ENCODE assay signal across 15 cellular contexts in genomic region chr3:128296469-128297251, GRCh38.
A peak's percentile ranks its signal among the peaks of the same experiment; 100 is the strongest.
DNase-seq lines count a peak whose midpoint lies in the region; ATAC-seq and TF ChIP-seq lines count a peak whose summit lies in the region.
"Had no signal": no experiment of that assay in that cellular context is flagged by ENCODE, and none has a peak within 500 bp of the region (broad histone marks: within the 10 kb centered on the region; RNA-seq: fewer than 3 reads in every experiment).

No MANE protein-coding gene starts in this region.

- H3K9me3 ChIP-seq in CD4-positive, alpha-beta T cell (ENCODE audit: control insufficient read depth, low read length), result no peaks in the 10 kb centered on the region
- no peaks in the 10 kb centered on the region for H3K9me3 ChIP-seq in naive thymus-derived CD4-positive, alpha-beta T cell (ENCODE audit: control insufficient read depth in 2 of 3, low read length in 3 of 3)
- H3K9me3 ChIP-seq: sigmoid colon had no signal

- H3K27ac ChIP-seq in CD4-positive, alpha-beta T cell (ENCODE audit: low read depth, low read length), result no peak overlapping the region
- peak overlapping the region; percentile 77 for H3K27ac ChIP-seq in naive thymus-derived CD4-positive, alpha-beta T cell (ENCODE audit: low read depth, low read length)
- H3K27ac ChIP-seq: neural progenitor cell, sigmoid colon had no signal

- no peak for ATAC-seq in CD4-positive, alpha-beta T cell (ENCODE audit: poor library complexity)
- ATAC-seq in activated naive CD8-positive, alpha-beta T cell treated with anti-CD3 and anti-CD28 coated beads, Interleukin-2, amount 10 ng/mL, durations not matched to agents 7 days and 5 days (ENCODE audit: low read depth), result no peak
- ATAC-seq in naive thymus-derived CD4-positive, alpha-beta T cell, result no peak
- no peak for ATAC-seq in GM19023 (IDR thresholded peaks at IDR 0.05; ENCODE audit: unreplicated experiment)

- no peak for TF ChIP-seq CTCF in CD4-positive, alpha-beta T cell (IDR thresholded peaks at IDR 0.05)

- in situ Hi-C loops in G401 (cut with HindIII; ENCODE audit: low sequenced_read_pairs), result no loop called here

- peaks cover 73% of the 10 kb centered on the region for H3K4me1 Mint-ChIP-seq in CD4-positive, alpha-beta T cell (ENCODE audit: low read depth)
- H3K4me1 Mint-ChIP-seq in activated naive CD8-positive, alpha-beta T cell treated with anti-CD3 and anti-CD28 coated beads, Interleukin-2, amount 10 ng/mL, durations not matched to agents 7 days and 5 days, result peaks cover 16% of the 10 kb centered on the region
- H3K4me1 Mint-ChIP-seq in naive thymus-derived CD4-positive, alpha-beta T cell, result peaks cover 30 to 94% (median 76%) of the 10 kb centered on the region in 7 donors
- H3K4me1 Mint-ChIP-seq: neural progenitor cell had no signal

- intact Hi-C loops in CD4-positive, alpha-beta T cell (cut with DNase I, micrococcal nuclease), result no loop called here
- intact Hi-C loops in naive thymus-derived CD4-positive, alpha-beta T cell (cut with micrococcal nuclease), result no loop called here

- H3K4me3 ChIP-seq in naive thymus-derived CD4-positive, alpha-beta T cell (ENCODE audit: low read length), result no peak overlapping the region
- H3K4me3 ChIP-seq: neural progenitor cell, sigmoid colon had no signal

- H3K4me3 Mint-ChIP-seq in CD4-positive, alpha-beta T cell, result peak overlapping the region; percentile 59
- no peak overlapping the region for H3K4me3 Mint-ChIP-seq in activated naive CD8-positive, alpha-beta T cell treated with anti-CD3 and anti-CD28 coated beads, Interleukin-2, amount 10 ng/mL, durations not matched to agents 7 days and 5 days
- H3K4me3 Mint-ChIP-seq in naive thymus-derived CD4-positive, alpha-beta T cell, result peak overlapping the region in 8 of 10 donors; percentile 52 to 85 (median 62)
- H3K4me3 Mint-ChIP-seq: IgD-negative memory B cell, neural progenitor cell had no signal

- H3K27me3 Mint-ChIP-seq in CD4-positive, alpha-beta T cell, result no peaks in the 10 kb centered on the region
- no peaks in the 10 kb centered on the region for H3K27me3 Mint-ChIP-seq in activated naive CD8-positive, alpha-beta T cell treated with anti-CD3 and anti-CD28 coated beads, Interleukin-2, amount 10 ng/mL, durations not matched to agents 7 days and 5 days
- no peaks in the 10 kb centered on the region for H3K27me3 Mint-ChIP-seq in naive thymus-derived CD4-positive, alpha-beta T cell
- H3K27me3 Mint-ChIP-seq: IgD-negative memory B cell had no signal

- CTCF ChIA-PET in CD4-positive, alpha-beta T cell (lab: Charles Lee), result no interaction called here
- CTCF ChIA-PET in naive thymus-derived CD4-positive, alpha-beta T cell (lab: Charles Lee), result interaction anchor here (1.1 to 6.4 kb wide), 3 partner anchors 10 to 25 kb away, joined by 3 to 36 read pairs (median 26); no protein-coding TSS in a partner anchor

- H3K36me3 Mint-ChIP-seq in CD4-positive, alpha-beta T cell (ENCODE audit: low read depth), result peaks cover 31% of the 10 kb centered on the region
- H3K36me3 Mint-ChIP-seq in activated naive CD8-positive, alpha-beta T cell treated with anti-CD3 and anti-CD28 coated beads, Interleukin-2, amount 10 ng/mL, durations not matched to agents 7 days and 5 days, result peaks cover 6% of the 10 kb centered on the region
- H3K36me3 Mint-ChIP-seq in naive thymus-derived CD4-positive, alpha-beta T cell, result peaks cover 0 to 30% (median 10%) of the 10 kb centered on the region in 5 donors
- H3K36me3 Mint-ChIP-seq: neural progenitor cell had no signal

- no peaks in the 10 kb centered on the region for H3K36me3 ChIP-seq in naive thymus-derived CD4-positive, alpha-beta T cell (ENCODE audit: control insufficient read depth in 2 of 3, insufficient read depth in 3 of 3, low read length in 3 of 3)
- H3K36me3 ChIP-seq: neural progenitor cell, sigmoid colon had no signal

- no peak for DNase-seq in CD4-positive, alpha-beta T cell
- DNase-seq in G401 (ENCODE audit: low spot score), result peak; percentile 24
- DNase-seq in activated naive CD8-positive, alpha-beta T cell treated with anti-CD3 and anti-CD28 coated beads, Interleukin-2, amount 10 ng/mL, durations not matched to agents 7 days and 5 days, result no peak
- peak in 1 of 9 donors; percentile 7 for DNase-seq in naive thymus-derived CD4-positive, alpha-beta T cell
- DNase-seq in GM19238 (ENCODE audit: insufficient read length, low spot score), result no peak
- no peak for DNase-seq in H4 (ENCODE audit: low spot score)
- DNase-seq: DMS79; foreskin fibroblast; HCEC 1CT; NCI-H2227 treated with DMSO at 0.1 percent for 48 hours; sigmoid colon; stimulated activated CD4-positive, alpha-beta T cell treated with anti-CD3 and anti-CD28 coated beads, Interleukin-2, amount 100 ng/mL, for 48 hours had no signal

- peaks cover 5% of the 10 kb centered on the region for H3K9me3 Mint-ChIP-seq in CD4-positive, alpha-beta T cell
- H3K9me3 Mint-ChIP-seq in activated naive CD8-positive, alpha-beta T cell treated with anti-CD3 and anti-CD28 coated beads, Interleukin-2, amount 10 ng/mL, durations not matched to agents 7 days and 5 days, result no peaks in the 10 kb centered on the region
- H3K9me3 Mint-ChIP-seq in naive thymus-derived CD4-positive, alpha-beta T cell, result peaks cover 0 to 5% (median 0%) of the 10 kb centered on the region in 11 donors
- H3K9me3 Mint-ChIP-seq: IgD-negative memory B cell, neural progenitor cell had no signal

- POLR2A ChIA-PET in CD4-positive, alpha-beta T cell (lab: Charles Lee), result interaction anchor here (0.9 to 3.4 kb wide), 5 partner anchors 11 to 53 kb away, joined by 4 to 21 read pairs (median 12); no protein-coding TSS in a partner anchor
- POLR2A ChIA-PET in activated naive CD8-positive, alpha-beta T cell treated with anti-CD3 and anti-CD28 coated beads, Interleukin-2, amount 10 ng/mL, durations not matched to agents 7 days and 5 days (lab: Charles Lee), result no interaction called here
- POLR2A ChIA-PET in naive thymus-derived CD4-positive, alpha-beta T cell (lab: Charles Lee), result interaction anchor here (0.9 to 3.5 kb wide), 7 partner anchors 10 to 144 kb away, joined by 3 to 41 read pairs (median 3); no protein-coding TSS in a partner anchor

- no peaks in the 10 kb centered on the region for H3K27me3 ChIP-seq in CD4-positive, alpha-beta T cell (ENCODE audit: control insufficient read depth, insufficient read depth, low read length)
- no peaks in the 10 kb centered on the region for H3K27me3 ChIP-seq in naive thymus-derived CD4-positive, alpha-beta T cell (ENCODE audit: control insufficient read depth in 2 of 2, insufficient read depth in 2 of 2, low read length in 2 of 2)
- H3K27me3 ChIP-seq: neural progenitor cell, sigmoid colon had no signal

- H3K4me1 ChIP-seq in naive thymus-derived CD4-positive, alpha-beta T cell (ENCODE audit: control insufficient read depth in 2 of 2, insufficient read depth in 2 of 2, low read length in 2 of 2), result peaks cover 16 to 44% of the 10 kb centered on the region in 2 donors
- H3K4me1 ChIP-seq: neural progenitor cell, sigmoid colon had no signal

- peak overlapping the region; percentile 95 for H3K27ac Mint-ChIP-seq in CD4-positive, alpha-beta T cell
- H3K27ac Mint-ChIP-seq in activated naive CD8-positive, alpha-beta T cell treated with anti-CD3 and anti-CD28 coated beads, Interleukin-2, amount 10 ng/mL, durations not matched to agents 7 days and 5 days, result peak overlapping the region; percentile 36
- H3K27ac Mint-ChIP-seq in naive thymus-derived CD4-positive, alpha-beta T cell, result peak overlapping the region; percentile 3 to 100 (median 92)
- H3K27ac Mint-ChIP-seq: neural progenitor cell had no signal

Comparison
In these comparisons a context has a peak if more than half of its experiments do, and no peak if none do; other contexts are left out.
1. H3K27ac Mint-ChIP-seq: peak in every context shown above with its lines; median percentile 95 in CD4-positive, alpha-beta T cell; 92 in naive thymus-derived CD4-positive, alpha-beta T cell; 36 in activated naive CD8-positive, alpha-beta T cell treated with anti-CD3 and anti-CD28 coated beads, Interleukin-2, amount 10 ng/mL, durations not matched to agents 7 days and 5 days.